ENCODE assay signal across 9 cellular contexts in genomic region chr2:112182581-112183034, GRCh38. TPM values are rescaled to one million over a fixed set of nuclear protein-coding genes. Genes with fewer than 3 reads are reported as not detected.
DNase-seq lines count a peak whose midpoint lies in the region; ATAC-seq and TF ChIP-seq lines count a peak whose summit lies in the region.
"Had no signal": no experiment of that assay in that cellular context is flagged by ENCODE, and none has a peak within 500 bp of the region (broad histone marks: within the 10 kb centered on the region; RNA-seq: fewer than 3 reads in every experiment).

No MANE protein-coding gene starts in this region.

- H3K9me3 Mint-ChIP-seq in T-cell (no peaks in the 10 kb centered on the region), progenitor cell of endocrine pancreas (ENCODE audit: low read depth) (peaks cover 18% of the 10 kb centered on the region)
- H3K9me3 Mint-ChIP-seq in activated naive CD4-positive, alpha-beta T cell treated with anti-CD3 and anti-CD28 coated beads, Interleukin-2, amount 50 U/mL, for 72 hours, result peaks cover 0 to 4% of the 10 kb centered on the region in 2 donors

- DNase-seq in NCI-H1436 treated with DMSO at 0.1 percent for 48 hours (lab: John Stamatoyannopoulos, UW) (peak; percentile 54), T-cell (peak; percentile 12 to 69 (median 41)), A172 (ENCODE audit: low spot score) (no peak), progenitor cell of endocrine pancreas (ENCODE audit: low spot score, unreplicated experiment) (no peak), SKM-1 treated with dmso at 0.1 percent for 144 hours (lab: John Stamatoyannopoulos, UW; ENCODE audit: unreplicated experiment) (no peak)
- DNase-seq in activated naive CD4-positive, alpha-beta T cell treated with anti-CD3 and anti-CD28 coated beads, Interleukin-2, amount 50 U/mL, for 72 hours (ENCODE audit: low spot score in 2 of 2), result peak; percentile 59 to 81
- peak; percentile 31 for DNase-seq in stimulated activated naive CD4-positive, alpha-beta T cell treated with Interleukin-2 at 50 U/mL for 16 hours (lab: John Stamatoyannopoulos, UW)
- DNase-seq: midbrain had no signal

- H3K27me3 Mint-ChIP-seq in T-cell (no peaks in the 10 kb centered on the region), progenitor cell of endocrine pancreas (peaks cover 19% of the 10 kb centered on the region)

- H3K27ac Mint-ChIP-seq in T-cell, result peak overlapping the region; percentile 94 to 97
- H3K27ac Mint-ChIP-seq in activated naive CD4-positive, alpha-beta T cell treated with anti-CD3 and anti-CD28 coated beads, Interleukin-2, amount 50 U/mL, for 72 hours, result peak overlapping the region; percentile 93 to 99
- no peak overlapping the region for H3K27ac Mint-ChIP-seq in progenitor cell of endocrine pancreas

- CTCF ChIA-PET in T-cell (lab: Charles Lee), result interaction anchor here in 1 of 2 donors (1.3 to 1.8 kb wide), 2 partner anchors 27 to 61 kb away, joined by 3 to 6 read pairs; no protein-coding TSS in a partner anchor

- ATAC-seq in T-cell (replicated peaks in 1 of 4), result peak; percentile 55 to 71 (median 58)
- ATAC-seq in activated naive CD4-positive, alpha-beta T cell treated with anti-CD3 and anti-CD28 coated beads, Interleukin-2, amount 50 U/mL, for 72 hours, result peak; percentile 69 to 78
- ATAC-seq in GM19328 (IDR thresholded peaks at IDR 0.05; ENCODE audit: unreplicated experiment), result no peak

- H3K4me1 Mint-ChIP-seq in T-cell, result peaks cover 55 to 80% (median 70%) of the 10 kb centered on the region in 3 donors
- no peaks in the 10 kb centered on the region for H3K4me1 Mint-ChIP-seq in progenitor cell of endocrine pancreas (ENCODE audit: low read depth)

- H3K36me3 Mint-ChIP-seq in T-cell (peaks cover 20% of the 10 kb centered on the region), progenitor cell of endocrine pancreas (ENCODE audit: insufficient read depth) (peaks cover 15% of the 10 kb centered on the region)
- H3K36me3 Mint-ChIP-seq in activated naive CD4-positive, alpha-beta T cell treated with anti-CD3 and anti-CD28 coated beads, Interleukin-2, amount 50 U/mL, for 72 hours, result peaks cover 31 to 57% of the 10 kb centered on the region in 2 donors

- POLR2A ChIA-PET in T-cell (lab: Charles Lee), result interaction anchor here in 1 of 2 donors (1.2 to 1.4 kb wide), 2 partner anchors 69 to 73 kb away, joined by 3 to 4 read pairs; no protein-coding TSS in a partner anchor

- TF ChIP-seq CTCF in progenitor cell of endocrine pancreas (IDR thresholded peaks at IDR 0.05; ENCODE audit: unreplicated experiment), result no peak

- peak overlapping the region; percentile 83 to 89 (median 86) for H3K4me3 Mint-ChIP-seq in T-cell
- H3K4me3 Mint-ChIP-seq in progenitor cell of endocrine pancreas (ENCODE audit: low read depth), result no peak overlapping the region

RNA-seq across cellular contexts. Expression of gene FBLN7, which starts 44.4 kb away (rescaled TPM):
- total RNA-seq in T-cell (10 to 100 TPM; 11.9 to 68.5 (median 48.8) TPM), progenitor cell of endocrine pancreas (9.3 and 13.3 TPM in 2 replicates)
- total RNA-seq in activated naive CD4-positive, alpha-beta T cell treated with anti-CD3 and anti-CD28 coated beads, Interleukin-2, amount 50 U/mL, for 72 hours, result 10 to 100 TPM; 25.4 to 48.5 TPM
- total RNA-seq in A172 (2014; rRNA removed; shearing (Covaris generic)), result 1.5 and 2.9 TPM in 2 replicates

Comparison
In these comparisons a context has a peak if more than half of its experiments do, and no peak if none do; other contexts are left out.
1. DNase-seq: peak in NCI-H1436 treated with DMSO at 0.1 percent for 48 hours (single experiment), T-cell (34 of 34), activated naive CD4-positive, alpha-beta T cell treated with anti-CD3 and anti-CD28 coated beads, Interleukin-2, amount 50 U/mL, for 72 hours (2 of 2) and stimulated activated naive CD4-positive, alpha-beta T cell treated with Interleukin-2 at 50 U/mL for 16 hours (single experiment); none in A172 (single experiment), progenitor cell of endocrine pancreas (single experiment) and SKM-1 treated with dmso at 0.1 percent for 144 hours (single experiment).